In the genomic region with DNA sequence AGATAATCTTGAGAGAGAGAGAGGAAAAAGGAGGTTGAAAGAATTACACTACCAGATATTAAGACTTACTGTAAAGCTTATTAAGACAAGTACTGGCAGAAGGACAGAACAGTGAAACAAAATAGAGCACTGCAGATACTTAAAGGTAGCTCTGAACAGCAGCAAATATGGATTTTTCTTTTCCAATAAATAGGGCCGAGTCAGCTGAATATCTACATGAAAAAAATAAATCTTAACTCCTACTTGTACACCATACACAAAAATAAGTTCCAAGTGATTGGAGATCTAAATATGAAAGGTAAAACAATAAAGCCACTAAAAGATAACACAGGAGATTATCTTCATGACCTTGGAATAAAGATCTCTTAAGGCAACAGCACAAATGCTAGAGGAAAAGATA, we compare ENCODE assay signal across 23 cellular contexts.
"Had no signal": no experiment of that assay in that cellular context is flagged by ENCODE, and none has a peak within 500 bp of the region (broad histone marks: within the 10 kb centered on the region; RNA-seq: fewer than 3 reads in every experiment).

No MANE protein-coding gene starts in this region.

- FAIRE-seq: bronchial epithelial cell, islet of Langerhans had no signal

- DNase-seq: activated CD8-positive, alpha-beta memory T cell treated with anti-CD3 and anti-CD28 coated beads, Interleukin-2, amount 50 U/mL, for 48 hours; activated gamma-delta T cell; activated naive CD8-positive, alpha-beta T cell treated with anti-CD3 and anti-CD28 coated beads, Interleukin-2, amount 10 ng/mL, durations not matched to agents 7 days and 5 days; amniotic stem cell; cerebellar nuclear complex; cortex of kidney; endodermal cell; heart left ventricle; left ventricle myocardium superior; mammary epithelial cell; midbrain; natural killer cell; sigmoid colon; stimulated activated CD4-positive, alpha-beta T cell treated with anti-CD3 and anti-CD28 coated beads, Interleukin-15, amount 100 ng/mL, for 24 hours; stimulated activated CD8-positive, alpha-beta memory T cell treated with anti-CD3 and anti-CD28 coated beads, Interleukin-4, amount 100 ng/mL, for 48 hours; stimulated activated naive CD4-positive, alpha-beta T cell treated with Interleukin-2 at 50 U/mL for 16 hours; SW 1271; upper lobe of left lung had no signal

- H3K4me3 ChIP-seq: heart left ventricle, sigmoid colon, smooth muscle cell, thoracic aorta, upper lobe of left lung had no signal

- H3K27me3 Mint-ChIP-seq: activated naive CD8-positive, alpha-beta T cell treated with anti-CD3 and anti-CD28 coated beads, Interleukin-2, amount 10 ng/mL, durations not matched to agents 7 days and 5 days had no signal

- H3K4me3 Mint-ChIP-seq: activated naive CD8-positive, alpha-beta T cell treated with anti-CD3 and anti-CD28 coated beads, Interleukin-2, amount 10 ng/mL, durations not matched to agents 7 days and 5 days; endodermal cell; natural killer cell; WTC11 had no signal

- H3K27me3 ChIP-seq: heart left ventricle, sigmoid colon, upper lobe of left lung had no signal

- H3K27ac Mint-ChIP-seq: activated naive CD8-positive, alpha-beta T cell treated with anti-CD3 and anti-CD28 coated beads, Interleukin-2, amount 10 ng/mL, durations not matched to agents 7 days and 5 days; endodermal cell; natural killer cell; WTC11 had no signal

- H3K36me3 Mint-ChIP-seq: natural killer cell had no signal

- H3K9me3 Mint-ChIP-seq: activated naive CD8-positive, alpha-beta T cell treated with anti-CD3 and anti-CD28 coated beads, Interleukin-2, amount 10 ng/mL, durations not matched to agents 7 days and 5 days; endodermal cell; natural killer cell; WTC11 had no signal

- H3K27ac ChIP-seq: heart left ventricle, sigmoid colon, thoracic aorta, upper lobe of left lung had no signal

- H3K9me3 ChIP-seq: heart left ventricle, sigmoid colon, thoracic aorta, upper lobe of left lung had no signal

- H3K36me3 ChIP-seq: thoracic aorta had no signal

- H3K4me2 ChIP-seq: smooth muscle cell had no signal

- ATAC-seq: heart left ventricle, left ventricle myocardium superior, natural killer cell, WTC11 had no signal
